Comparison of ENCODE assay signal across 8 cellular contexts in the genomic region with DNA sequence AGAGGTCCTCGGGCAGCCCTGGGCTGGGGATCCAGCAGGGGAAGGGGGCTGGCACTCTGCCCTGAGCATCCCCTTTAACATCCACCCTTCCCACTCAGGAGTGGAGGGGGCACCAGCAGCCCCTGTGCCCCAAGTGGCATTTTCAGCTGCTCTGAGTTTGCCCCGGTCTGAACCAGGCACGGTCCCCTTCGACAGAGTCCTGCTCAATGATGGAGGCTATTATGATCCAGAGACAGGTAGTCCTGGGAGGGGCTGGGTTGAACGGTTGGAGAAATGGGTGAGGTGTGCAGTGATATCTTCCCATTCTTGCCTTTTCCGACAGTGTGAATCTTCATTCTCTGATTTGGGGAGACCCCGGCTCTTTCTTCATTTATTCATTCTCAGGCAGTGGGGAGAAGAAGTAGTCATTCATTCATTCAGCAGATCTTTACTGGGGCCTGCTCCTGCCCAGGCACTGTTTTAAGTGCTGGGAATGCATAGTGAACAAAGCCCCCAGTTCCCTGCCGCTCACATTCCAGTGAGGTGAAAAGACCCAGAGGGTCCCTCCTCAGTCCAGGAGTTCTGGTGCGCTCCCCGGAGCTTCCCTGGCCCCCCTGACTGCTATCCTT. TPM values are rescaled to one million over a fixed set of nuclear protein-coding genes. Genes with fewer than 3 reads are reported as not detected.
DNase-seq lines count a peak whose midpoint lies in the region; ATAC-seq and TF ChIP-seq lines count a peak whose summit lies in the region.

No MANE protein-coding gene starts in this region.

- CTCF ChIA-PET in CD8-positive, alpha-beta T cell (lab: Charles Lee), result interaction anchor here (0.7 to 1.6 kb wide), 5 partner anchors 14 to 195 kb away, joined by 3 to 7 read pairs (median 3); a partner anchor contains a TSS
- CTCF ChIA-PET in RWPE1 (lab: Yijun Ruan, JAX), result interaction anchor here (0.7 to 1.8 kb wide), 3 partner anchors 13 to 124 kb away, joined by 3 to 8 read pairs (median 3); a partner anchor contains a TSS

- no peaks in the 10 kb centered on the region for H3K27me3 Mint-ChIP-seq in CD8-positive, alpha-beta T cell (ENCODE audit: low read depth)
- no peaks in the 10 kb centered on the region for H3K27me3 Mint-ChIP-seq in osteocyte (ENCODE audit: unreplicated experiment)

- no peaks in the 10 kb centered on the region for H3K27me3 ChIP-seq in CD8-positive, alpha-beta T cell (ENCODE audit: insufficient read depth, low read length)
- H3K27me3 ChIP-seq in esophagus muscularis mucosa, result no peaks in the 10 kb centered on the region

- in situ Hi-C loops in ACHN (cut with HindIII; ENCODE audit: low pct_ligation_motif_present, low pct_unique_long_range_greater_than_20kb, low sequenced_read_pairs), result no loop called here

- H3K36me3 ChIP-seq in CD8-positive, alpha-beta T cell (ENCODE audit: insufficient read depth, low read length), result no peaks in the 10 kb centered on the region
- peaks cover 4 to 27% (median 14%) of the 10 kb centered on the region in 4 donors for H3K36me3 ChIP-seq in esophagus muscularis mucosa

- POLR2A ChIA-PET in CD8-positive, alpha-beta T cell (lab: Charles Lee), result interaction anchor here (1.1 to 4.4 kb wide), 4 partner anchors 11 to 52 kb away, joined by 3 to 31 read pairs (median 4); a partner anchor contains a TSS
- POLR2A ChIA-PET in RWPE1 (lab: Yijun Ruan, JAX; ENCODE audit: low non-redundant PET), result interaction anchor here (1.0 kb wide), 1 partner anchor 35 kb away, joined by 4 read pairs; no protein-coding TSS in a partner anchor

- peaks cover 38% of the 10 kb centered on the region for H3K4me1 ChIP-seq in CD8-positive, alpha-beta T cell (ENCODE audit: insufficient read depth, low read length)
- H3K4me1 ChIP-seq in esophagus muscularis mucosa, result peaks cover 37 to 81% (median 72%) of the 10 kb centered on the region in 4 donors

- no peak for TF ChIP-seq EP300 in esophagus muscularis mucosa (IDR thresholded peaks at IDR 0.05)

- H3K36me3 Mint-ChIP-seq in CD8-positive, alpha-beta T cell, result no peaks in the 10 kb centered on the region
- peaks cover 4% of the 10 kb centered on the region for H3K36me3 Mint-ChIP-seq in osteocyte (ENCODE audit: unreplicated experiment)

- peak overlapping the region; percentile 83 for H3K4me3 Mint-ChIP-seq in CD8-positive, alpha-beta T cell
- H3K4me3 Mint-ChIP-seq in osteocyte (ENCODE audit: unreplicated experiment), result peak overlapping the region; percentile 61

- peak overlapping the region; percentile 82 for H3K27ac ChIP-seq in CD8-positive, alpha-beta T cell (ENCODE audit: low read depth, low read length)
- peak overlapping the region; percentile 83 for H3K27ac ChIP-seq in RWPE1
- peak overlapping the region; percentile 92 to 95 (median 93) for H3K27ac ChIP-seq in esophagus muscularis mucosa (replicated peaks in 1 of 4)

- peak overlapping the region; percentile 80 for H3K4me3 ChIP-seq in CD8-positive, alpha-beta T cell (ENCODE audit: low read depth, low read length)
- peak overlapping the region; percentile 68 to 81 (median 72) for H3K4me3 ChIP-seq in esophagus muscularis mucosa

- no peak for TF ChIP-seq POLR2A in esophagus muscularis mucosa (IDR thresholded peaks at IDR 0.05; ENCODE audit: low read depth)

- no peak for ATAC-seq in CD8-positive, alpha-beta T cell

- no peak overlapping the region for H3K27ac Mint-ChIP-seq in CD8-positive, alpha-beta T cell
- peak overlapping the region; percentile 80 for H3K27ac Mint-ChIP-seq in osteocyte (ENCODE audit: unreplicated experiment)

- TF ChIP-seq CTCF in CD8-positive, alpha-beta T cell (IDR thresholded peaks at IDR 0.05), result no peak
- TF ChIP-seq CTCF in RWPE1 (conservative IDR thresholded peaks at IDR 0.05; ENCODE audit: low read depth) (no peak), esophagus muscularis mucosa (IDR thresholded peaks at IDR 0.05) (no peak), osteocyte (IDR thresholded peaks at IDR 0.05) (no peak)

- H3K9me3 ChIP-seq in CD8-positive, alpha-beta T cell (ENCODE audit: low read length), result no peaks in the 10 kb centered on the region
- H3K9me3 ChIP-seq in esophagus muscularis mucosa, result no peaks in the 10 kb centered on the region

- DNase-seq in CD8-positive, alpha-beta T cell, result no peak
- no peak for DNase-seq in RWPE1 (ENCODE audit: low spot score)
- no peak for DNase-seq in esophagus muscularis mucosa (ENCODE audit: extremely low spot score)
- DNase-seq in osteocyte (ENCODE audit: extremely low spot score, unreplicated experiment), result no peak
- no peak for DNase-seq in stimulated activated CD8-positive, alpha-beta memory T cell treated with anti-CD3 and anti-CD28 coated beads, Interleukin-4, amount 100 ng/mL, for 48 hours
- DNase-seq in mesenteric fat pad (ENCODE audit: low spot score), result no peak
- no peak for DNase-seq in ACHN
- no peak for DNase-seq in NK-92 treated with Interleukin-12 subunit alpha and Interleukin-12 subunit beta, amount 100 ng/mL, for 24 hours (lab: John Stamatoyannopoulos, UW)

- 57% methylated on average over 5 of the region's 10 CpGs for WGBS in esophagus muscularis mucosa

- H3K9me3 Mint-ChIP-seq in CD8-positive, alpha-beta T cell, result no peaks in the 10 kb centered on the region
- no peaks in the 10 kb centered on the region for H3K9me3 Mint-ChIP-seq in osteocyte (ENCODE audit: unreplicated experiment)

- peaks cover 30% of the 10 kb centered on the region for H3K4me1 Mint-ChIP-seq in CD8-positive, alpha-beta T cell (ENCODE audit: low read depth)
- peaks cover 32% of the 10 kb centered on the region for H3K4me1 Mint-ChIP-seq in osteocyte (ENCODE audit: unreplicated experiment)

- intact Hi-C loops in CD8-positive, alpha-beta T cell (cut with DNase I, micrococcal nuclease), result loop anchor here (5.0 to 10.0 kb wide), 4 partner anchors 123 to 350 kb away; a partner anchor contains a TSS
- intact Hi-C loops in esophagus muscularis mucosa (cut with DNase I), result loop anchor here (5.0 kb wide), 2 partner anchors 53 to 123 kb away; a partner anchor contains a TSS

RNA-seq across cellular contexts. Expression of a gene that starts 1.4 kb away (rescaled TPM):
- total RNA-seq in CD8-positive, alpha-beta T cell, result 1 to 10 TPM in 1 of 2 experiments, under 1 TPM in 1; 0.42 to 1.9 TPM
- total RNA-seq in esophagus muscularis mucosa (1 to 10 TPM; 1.2 to 6.3 (median 1.7) TPM), osteocyte (2.0 and 2.4 TPM in 2 replicates), mesenteric fat pad (4.7 TPM)

RNA-seq across cellular contexts. Expression of a gene that starts 6.8 kb away (rescaled TPM):
- total RNA-seq in CD8-positive, alpha-beta T cell, result under 1 TPM in 1 of 2 experiments, not detected in 1; 0.11 TPM
- total RNA-seq in esophagus muscularis mucosa (100 to 1,000 TPM; 126 to 288 (median 168) TPM), osteocyte (206 and 212 TPM in 2 replicates), mesenteric fat pad (77.4 TPM)

RNA-seq across cellular contexts. Expression of a gene that starts 13.7 kb away (rescaled TPM):
- total RNA-seq in CD8-positive, alpha-beta T cell, result 100 to 1,000 TPM; 252 to 260 TPM
- total RNA-seq in esophagus muscularis mucosa, result 100 to 1,000 TPM; 200 to 352 (median 243) TPM
- total RNA-seq in osteocyte, result 369 and 380 TPM in 2 replicates
- 275 TPM for total RNA-seq in mesenteric fat pad

RNA-seq across cellular contexts. Expression of a gene that starts 33.7 kb away (rescaled TPM):
- total RNA-seq in CD8-positive, alpha-beta T cell, result 1 to 10 TPM; 8.0 to 9.7 TPM
- total RNA-seq in esophagus muscularis mucosa (10 to 100 TPM; 19.5 to 29.2 (median 24.1) TPM), osteocyte (23.4 and 23.9 TPM in 2 replicates), mesenteric fat pad (20.3 TPM)

RNA-seq across cellular contexts. Expression of a gene that starts 33.8 kb away (rescaled TPM):
- total RNA-seq in CD8-positive, alpha-beta T cell, result not detected
- total RNA-seq in esophagus muscularis mucosa (1 to 10 TPM in 1 of 4 donors, under 1 TPM in 2, not detected in 1; 0.50 to 1.4 (median 0.92) TPM), osteocyte (1.2 and 1.9 TPM in 2 replicates), mesenteric fat pad (11.0 TPM)

Comparison
In these comparisons a context has a peak if more than half of its experiments do, and no peak if none do; other contexts are left out.
1. RNA of a gene that starts 6.8 kb away (total RNA-seq): 206 to 212 TPM in osteocyte, 126 to 288 TPM in esophagus muscularis mucosa and 77.4 TPM in mesenteric fat pad (single experiment); 0.11 TPM in CD8-positive, alpha-beta T cell; every median in the first group is over 10 times any median in the second.
2. Peak in every context shown above with its lines, with median percentiles within 50 percentile points of each other: H3K27ac ChIP-seq.